34 cellular contexts compared by ENCODE assay signal in genomic region chr2:45257820-45258219, GRCh38.
A peak's percentile ranks its signal among the peaks of the same experiment; 100 is the strongest.
DNase-seq lines count a peak whose midpoint lies in the region; ATAC-seq, FAIRE-seq and TF ChIP-seq lines count a peak whose summit lies in the region.
"Had no signal": no experiment of that assay in that cellular context is flagged by ENCODE, and none has a peak within 500 bp of the region (broad histone marks: within the 10 kb centered on the region; RNA-seq: fewer than 3 reads in every experiment).

No MANE protein-coding gene starts in this region.

- TF ChIP-seq CTCF in 22Rv1 (IDR thresholded peaks at IDR 0.05) (no peak), H1 (IDR thresholded peaks at IDR 0.05; ENCODE audit: control extremely low read depth in 1 of 3, insufficient read depth in 1 of 3, low read depth in 1 of 3, low read length in 3 of 3) (no peak), nephron (IDR thresholded peaks at IDR 0.05; ENCODE audit: unreplicated experiment in 3 of 3) (no peak)

- H2BK12ac ChIP-seq in H1 (ENCODE audit: low read depth, low read length): peak overlapping the region; percentile 76; the same call in 1 of the 2 replicates

- H3K27ac Mint-ChIP-seq in nephron: peak overlapping the region in 2 of 3 experiments; percentile 3 to 40
- H3K27ac Mint-ChIP-seq: activated B cell treated with CpG ODN at 0.5 μM for 24 hours; activated naive CD8-positive, alpha-beta T cell treated with anti-CD3 and anti-CD28 coated beads for 36 hours; activated T-cell treated with anti-CD3 and anti-CD28 coated beads, Interleukin-2, amount 50 U/mL, for 24 hours; CD8-positive, alpha-beta memory T cell; naive thymus-derived CD8-positive, alpha-beta T cell; T-cell had no signal

- no peak for ATAC-seq in Right ventricle myocardium superior (ENCODE audit: poor library complexity)
- ATAC-seq: GM12878; left ventricle myocardium superior; naive thymus-derived CD8-positive, alpha-beta T cell; stimulated activated naive CD8-positive, alpha-beta T cell treated with anti-CD3 and anti-CD28 coated beads, Interleukin-15, amount 100 ng/mL, for 72 hours had no signal

- peaks cover 55% of the 10 kb centered on the region for H3K4me1 Mint-ChIP-seq in nephron
- H3K4me1 Mint-ChIP-seq: activated B cell treated with CpG ODN at 0.5 μM for 24 hours; activated naive CD8-positive, alpha-beta T cell treated with anti-CD3 and anti-CD28 coated beads for 36 hours; CD8-positive, alpha-beta memory T cell; stimulated activated naive CD8-positive, alpha-beta T cell treated with anti-CD3 and anti-CD28 coated beads, Interleukin-15, amount 100 ng/mL, for 72 hours had no signal

- no peak overlapping the region for H3K4ac ChIP-seq in H1 (replicated peaks; ENCODE audit: insufficient read length, low read depth, low read length)

- TF ChIP-seq POLR2A in H1 (IDR thresholded peaks at IDR 0.05; ENCODE audit: control extremely low read depth in 1 of 2, low read depth in 2 of 2, low read length in 2 of 2): no peak

- H3K36me3 ChIP-seq in HUES6 (ENCODE audit: control insufficient read depth, insufficient read depth, low read length): no peaks in the 10 kb centered on the region
- no peaks in the 10 kb centered on the region for H3K36me3 ChIP-seq in H1 (ENCODE audit: control insufficient read depth in 2 of 4, insufficient read depth in 4 of 4, low read length in 3 of 4)
- H3K36me3 ChIP-seq: thyroid gland had no signal

- H2BK20ac ChIP-seq in H1 (ENCODE audit: low read length): peak overlapping the region; percentile 38; the same call in 1 of the 2 replicates

- FAIRE-seq in H1 (lab: Jason Lieb, UNC): no peak
- FAIRE-seq: astrocyte, GM12878, H54, keratinocyte had no signal

- DNase-seq in H1 (ENCODE audit: low read depth in 1 of 2, low spot score in 2 of 2) (no peak), Ammon's horn (ENCODE audit: low spot score) (no peak), Right ventricle myocardium superior (no peak)
- DNase-seq in stimulated activated CD4-positive, alpha-beta T cell treated with anti-CD3 and anti-CD28 coated beads, Interleukin-15, amount 100 ng/mL, for 24 hours: no peak
- DNase-seq in stimulated activated CD4-positive, alpha-beta T cell treated with anti-CD3 and anti-CD28 coated beads, Interleukin-4, amount 100 ng/mL, for 1 hour: no peak
- DNase-seq: activated B cell treated with CpG ODN at 0.5 μM for 24 hours; activated effector memory CD4-positive, alpha-beta T cell treated with anti-CD3 and anti-CD28 coated beads, Interleukin-2, amount 50 U/mL, for 16 hours; activated naive CD8-positive, alpha-beta T cell treated with anti-CD3 and anti-CD28 coated beads for 36 hours; activated T-cell treated with anti-CD3 and anti-CD28 coated beads, Interleukin-2, amount 50 U/mL, for 24 hours; AML-193; caudate nucleus; CD8-positive, alpha-beta memory T cell; cortex of kidney; effector memory CD4-positive, alpha-beta T cell; erythroblast; left ventricle myocardium superior; midbrain; naive thymus-derived CD8-positive, alpha-beta T cell; NCI-H2081 treated with DMSO at 0.1 percent for 48 hours; NCI-H226; OCI-M1; stimulated activated CD4-positive, alpha-beta T cell treated with anti-CD3 and anti-CD28 coated beads, Interleukin-2, amount 100 ng/mL, for 24 hours; stimulated activated CD8-positive, alpha-beta memory T cell treated with anti-CD3 and anti-CD28 coated beads, Interleukin-4, amount 100 ng/mL, for 48 hours; stimulated activated naive CD8-positive, alpha-beta T cell treated with anti-CD3 and anti-CD28 coated beads, Interleukin-15, amount 100 ng/mL, for 72 hours; T-cell; thyroid gland had no signal

- no peak overlapping the region for H3K4me3 Mint-ChIP-seq in nephron
- H3K4me3 Mint-ChIP-seq: activated B cell treated with CpG ODN at 0.5 μM for 24 hours; activated naive CD8-positive, alpha-beta T cell treated with anti-CD3 and anti-CD28 coated beads for 36 hours; activated T-cell treated with anti-CD3 and anti-CD28 coated beads, Interleukin-2, amount 50 U/mL, for 24 hours; CD8-positive, alpha-beta memory T cell; naive thymus-derived CD8-positive, alpha-beta T cell; stimulated activated naive CD8-positive, alpha-beta T cell treated with anti-CD3 and anti-CD28 coated beads, Interleukin-15, amount 100 ng/mL, for 72 hours; T-cell had no signal

- no peak overlapping the region for H4K91ac ChIP-seq in H1 (replicated peaks; ENCODE audit: insufficient read length, low read length)

- H3K27ac ChIP-seq in 22Rv1: peak overlapping the region; percentile 80
- no peak overlapping the region for H3K27ac ChIP-seq in HUES6 (ENCODE audit: low read depth, low read length)
- no peak overlapping the region for H3K27ac ChIP-seq in H1 (ENCODE audit: low read depth, low read length)
- H3K27ac ChIP-seq: RWPE1, thyroid gland had no signal

- CTCF ChIA-PET in H1 (lab: Charles Lee; ENCODE audit: partially characterized antibody): interaction anchor here (1.1 to 1.4 kb wide), 3 partner anchors 49 to 109 kb away, joined by 3 to 4 read pairs (median 3); no protein-coding TSS in a partner anchor

- H3K9ac ChIP-seq in HUES6 (ENCODE audit: low read length): no peak overlapping the region
- no peak overlapping the region for H3K9ac ChIP-seq in H1 (replicated peaks in 1 of 4; ENCODE audit: extremely low read depth in 1 of 4, low read depth in 3 of 4, low read length in 3 of 4)

- H4K8ac ChIP-seq in H1 (ENCODE audit: extremely low read depth, insufficient read depth, low read length): no peak overlapping the region

- H2AK5ac ChIP-seq in H1 (ENCODE audit: low read depth, low read length): no peak overlapping the region

- no peak overlapping the region for H3K14ac ChIP-seq in H1 (ENCODE audit: insufficient read length)

- no peak overlapping the region for H3K4me2 ChIP-seq in H1 (ENCODE audit: insufficient read depth in 1 of 2, low read depth in 2 of 2, low read length in 2 of 2)

- H2BK15ac ChIP-seq in H1 (ENCODE audit: low read length): no peak overlapping the region

- H3K9me3 ChIP-seq in HUES6 (ENCODE audit: control insufficient read depth, insufficient read depth, low read depth, low read length) (peaks cover 3% of the 10 kb centered on the region; the same call in 1 of the 2 replicates), H1 (ENCODE audit: insufficient read depth in 2 of 2, low read depth in 1 of 2, low read length in 1 of 2) (peaks cover 8 to 9% of the 10 kb centered on the region in 2 experiments; a peak in 3 of 4 replicates)
- H3K9me3 ChIP-seq: thyroid gland had no signal

- H2BK120ac ChIP-seq in H1 (replicated peaks; ENCODE audit: low read depth, low read length): peak overlapping the region; percentile 60

- H3K18ac ChIP-seq in H1 (ENCODE audit: extremely low read depth, low read length): no peak overlapping the region

- 57% methylated on average over 11 of the region's 11 CpGs; no CpG with 5 or more reads in 1 of the 2 experiments for WGBS in H1 (ENCODE audit: extremely low coverage in 1 of 2, insufficient coverage in 1 of 2, insufficient read length in 1 of 2, insufficient replicate concordance in 2 of 2, low coverage in 1 of 2, low lambda C conversion rate in 2 of 2, missing lambda C conversion rate in 1 of 2), 2 experiments

- no peak overlapping the region for H2AFZ ChIP-seq in H1 (ENCODE audit: low read length)

- H3K23ac ChIP-seq in H1 (ENCODE audit: insufficient read length): no peak overlapping the region

- H3K4me1 ChIP-seq in HUES6 (ENCODE audit: control insufficient read depth, insufficient read depth, low read length): peaks cover 47% of the 10 kb centered on the region
- H3K4me1 ChIP-seq in H1 (replicated peaks in 1 of 4; ENCODE audit: control insufficient read depth in 3 of 4, insufficient read depth in 4 of 4, low read length in 3 of 4): peaks cover 17 to 24% (median 21%) of the 10 kb centered on the region in 4 experiments

- no peak overlapping the region for H3K56ac ChIP-seq in H1 (replicated peaks; ENCODE audit: insufficient read length, low read depth, low read length)

- TF ChIP-seq EP300 in H1 (IDR thresholded peaks at IDR 0.05; ENCODE audit: borderline replicate concordance in 1 of 2, low read depth in 2 of 2, low read length in 2 of 2): no peak

- TF ChIP-seq RAD21 in H1 (IDR thresholded peaks at IDR 0.05 in 1 of 2, conservative IDR thresholded peaks at IDR 0.05 in 1 of 2; ENCODE audit: low read depth in 2 of 2, low read length in 2 of 2): no peak

- no peaks in the 10 kb centered on the region for H4K20me1 ChIP-seq in H1 (replicated peaks in 1 of 2; ENCODE audit: control insufficient read depth in 1 of 2, insufficient read depth in 2 of 2, low read length in 2 of 2)

- no peaks in the 10 kb centered on the region for H3K79me1 ChIP-seq in H1 (ENCODE audit: low read depth, low read length)

- 0 out of 2 replicates have a peak overlapping the region, but pooled peaks have one; percentile 1 for H3K4me3 ChIP-seq in HUES6 (ENCODE audit: low read depth, low read length)
- H3K4me3 ChIP-seq in H1 (ENCODE audit: extremely low read depth in 1 of 4, insufficient read depth in 2 of 4, low read depth in 3 of 4, low read length in 4 of 4): no peak overlapping the region
- H3K4me3 ChIP-seq: GM12878, thyroid gland had no signal

- intact Hi-C loops in Right ventricle myocardium superior (cut with DNase I): no loop called here

- H4K5ac ChIP-seq in H1 (ENCODE audit: insufficient read length, low read depth, low read length): no peak overlapping the region

- H3K27me3 Mint-ChIP-seq in nephron (ENCODE audit: low read depth): peaks cover 18% of the 10 kb centered on the region

- no peaks in the 10 kb centered on the region; the same call in 1 of the 2 replicates for H3K23me2 ChIP-seq in H1 (ENCODE audit: low read depth, low read length)

- no peaks in the 10 kb centered on the region for H3K79me2 ChIP-seq in H1 (ENCODE audit: control insufficient read depth in 1 of 2, insufficient read depth in 2 of 2, low read length in 2 of 2)

- POLR2A ChIA-PET in H1 (lab: Charles Lee; ENCODE audit: partially characterized antibody): interaction anchor here (1.1 kb wide), 1 partner anchor 154 kb away, joined by 3 read pairs; no protein-coding TSS in a partner anchor

- H3K27me3 ChIP-seq in HUES6 (ENCODE audit: control insufficient read depth, insufficient read depth, low read length) (no peaks in the 10 kb centered on the region), H1 (replicated peaks in 1 of 4; ENCODE audit: control insufficient read depth in 3 of 4, extremely low read depth in 1 of 4, insufficient read depth in 3 of 4, low read length in 3 of 4) (no peaks in the 10 kb centered on the region)
- H3K27me3 ChIP-seq: thyroid gland had no signal

- no peaks in the 10 kb centered on the region for H3K9me3 Mint-ChIP-seq in nephron
- H3K9me3 Mint-ChIP-seq: activated B cell treated with CpG ODN at 0.5 μM for 24 hours; activated naive CD8-positive, alpha-beta T cell treated with anti-CD3 and anti-CD28 coated beads for 36 hours; activated T-cell treated with anti-CD3 and anti-CD28 coated beads, Interleukin-2, amount 50 U/mL, for 24 hours; CD8-positive, alpha-beta memory T cell; naive thymus-derived CD8-positive, alpha-beta T cell; stimulated activated naive CD8-positive, alpha-beta T cell treated with anti-CD3 and anti-CD28 coated beads, Interleukin-15, amount 100 ng/mL, for 72 hours; T-cell had no signal

- no peaks in the 10 kb centered on the region for H3K36me3 Mint-ChIP-seq in nephron (ENCODE audit: low read depth)
- H3K36me3 Mint-ChIP-seq: activated naive CD8-positive, alpha-beta T cell treated with anti-CD3 and anti-CD28 coated beads for 36 hours; CD8-positive, alpha-beta memory T cell; naive thymus-derived CD8-positive, alpha-beta T cell; T-cell had no signal

- peak overlapping the region; percentile 98; the same call in 1 of the 2 replicates for H2BK5ac ChIP-seq in H1 (ENCODE audit: low read depth, low read length)
